1 cellular context compared by ENCODE assay signal in the genomic region with DNA sequence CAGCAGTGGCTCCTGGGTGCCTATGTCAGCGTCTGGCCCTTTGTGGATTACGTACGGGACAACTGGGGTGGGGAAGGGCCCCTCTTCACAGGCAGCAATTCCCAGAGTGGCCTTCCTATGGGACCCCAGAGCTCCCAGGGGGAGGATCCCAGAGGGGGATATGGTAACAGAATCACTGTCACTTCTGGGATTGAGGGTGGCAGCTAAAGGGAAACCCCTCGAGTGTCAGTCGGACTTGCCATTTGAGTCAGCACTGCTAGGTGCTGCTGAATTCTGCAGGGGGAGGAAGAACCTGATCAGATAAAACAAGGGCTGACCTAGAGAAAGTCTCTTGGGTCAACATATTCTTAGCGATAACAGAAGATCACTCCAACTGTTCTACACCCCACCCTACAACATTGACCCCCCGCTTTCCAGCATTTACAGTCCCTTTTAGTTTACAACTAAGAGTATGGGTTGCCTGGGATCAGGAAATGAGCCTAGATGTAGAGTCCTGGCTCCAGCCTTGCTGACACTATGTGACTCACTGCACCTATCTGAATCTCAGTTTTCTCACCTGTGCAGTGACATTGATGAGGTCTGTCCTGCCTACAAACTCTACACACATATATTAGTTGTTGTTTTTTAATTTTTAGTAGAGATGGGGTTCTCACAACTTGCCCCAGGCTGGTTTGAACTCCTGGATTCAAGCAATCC.
A peak's percentile ranks its signal among the peaks of the same experiment; 100 is the strongest.
TF ChIP-seq lines count a peak whose summit lies in the region.

No MANE protein-coding gene starts in this region.

TF ChIP-seq in GM12878, 131 proteins besides CTCF, POLR2A, EP300 and RAD21 (continued from another document):
- no peak for TF ChIP-seq ZNF622 (IDR thresholded peaks at IDR 0.05)
- TF ChIP-seq ZNF384 (IDR thresholded peaks at IDR 0.05; ENCODE audit: borderline replicate concordance, low read depth, low read length) = no peak; the same call in 1 of the 2 replicates
- no peak for TF ChIP-seq EZH2 (IDR thresholded peaks at IDR 0.05; ENCODE audit: borderline replicate concordance, control insufficient read depth, low read depth, low read length)
- no peak for TF ChIP-seq CBX5 (IDR thresholded peaks at IDR 0.05; ENCODE audit: low read depth)
- peak; percentile 92 for TF ChIP-seq CREM (IDR thresholded peaks at IDR 0.05; ENCODE audit: low read depth)
- TF ChIP-seq, protein P1, sequence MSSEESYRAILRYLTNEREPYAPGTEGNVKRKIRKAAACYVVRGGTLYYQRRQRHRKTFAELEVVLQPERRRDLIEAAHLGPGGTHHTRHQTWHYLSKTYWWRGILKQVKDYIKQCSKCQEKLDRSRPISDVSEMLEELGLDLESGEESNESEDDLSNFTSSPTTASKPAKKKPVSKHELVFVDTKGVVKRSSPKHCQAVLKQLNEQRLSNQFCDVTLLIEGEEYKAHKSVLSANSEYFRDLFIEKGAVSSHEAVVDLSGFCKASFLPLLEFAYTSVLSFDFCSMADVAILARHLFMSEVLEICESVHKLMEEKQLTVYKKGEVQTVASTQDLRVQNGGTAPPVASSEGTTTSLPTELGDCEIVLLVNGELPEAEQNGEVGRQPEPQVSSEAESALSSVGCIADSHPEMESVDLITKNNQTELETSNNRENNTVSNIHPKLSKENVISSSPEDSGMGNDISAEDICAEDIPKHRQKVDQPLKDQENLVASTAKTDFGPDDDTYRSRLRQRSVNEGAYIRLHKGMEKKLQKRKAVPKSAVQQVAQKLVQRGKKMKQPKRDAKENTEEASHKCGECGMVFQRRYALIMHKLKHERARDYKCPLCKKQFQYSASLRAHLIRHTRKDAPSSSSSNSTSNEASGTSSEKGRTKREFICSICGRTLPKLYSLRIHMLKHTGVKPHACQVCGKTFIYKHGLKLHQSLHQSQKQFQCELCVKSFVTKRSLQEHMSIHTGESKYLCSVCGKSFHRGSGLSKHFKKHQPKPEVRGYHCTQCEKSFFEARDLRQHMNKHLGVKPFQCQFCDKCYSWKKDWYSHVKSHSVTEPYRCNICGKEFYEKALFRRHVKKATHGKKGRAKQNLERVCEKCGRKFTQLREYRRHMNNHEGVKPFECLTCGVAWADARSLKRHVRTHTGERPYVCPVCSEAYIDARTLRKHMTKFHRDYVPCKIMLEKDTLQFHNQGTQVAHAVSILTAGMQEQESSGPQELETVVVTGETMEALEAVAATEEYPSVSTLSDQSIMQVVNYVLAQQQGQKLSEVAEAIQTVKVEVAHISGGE (CRISPR knock-in tag; IDR thresholded peaks at IDR 0.05) = no peak
- no peak for TF ChIP-seq SP1 (IDR thresholded peaks at IDR 0.05; ENCODE audit: low read depth, low read length)
- TF ChIP-seq, protein P2, sequence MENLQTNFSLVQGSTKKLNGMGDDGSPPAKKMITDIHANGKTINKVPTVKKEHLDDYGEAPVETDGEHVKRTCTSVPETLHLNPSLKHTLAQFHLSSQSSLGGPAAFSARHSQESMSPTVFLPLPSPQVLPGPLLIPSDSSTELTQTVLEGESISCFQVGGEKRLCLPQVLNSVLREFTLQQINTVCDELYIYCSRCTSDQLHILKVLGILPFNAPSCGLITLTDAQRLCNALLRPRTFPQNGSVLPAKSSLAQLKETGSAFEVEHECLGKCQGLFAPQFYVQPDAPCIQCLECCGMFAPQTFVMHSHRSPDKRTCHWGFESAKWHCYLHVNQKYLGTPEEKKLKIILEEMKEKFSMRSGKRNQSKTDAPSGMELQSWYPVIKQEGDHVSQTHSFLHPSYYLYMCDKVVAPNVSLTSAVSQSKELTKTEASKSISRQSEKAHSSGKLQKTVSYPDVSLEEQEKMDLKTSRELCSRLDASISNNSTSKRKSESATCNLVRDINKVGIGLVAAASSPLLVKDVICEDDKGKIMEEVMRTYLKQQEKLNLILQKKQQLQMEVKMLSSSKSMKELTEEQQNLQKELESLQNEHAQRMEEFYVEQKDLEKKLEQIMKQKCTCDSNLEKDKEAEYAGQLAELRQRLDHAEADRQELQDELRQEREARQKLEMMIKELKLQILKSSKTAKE (IDR thresholded peaks at IDR 0.05; ENCODE audit: low read depth, poor library complexity, severe bottlenecking) = peak; percentile 98
- TF ChIP-seq HDGF (IDR thresholded peaks at IDR 0.05) = no peak
- no peak for TF ChIP-seq SIX5 (IDR thresholded peaks at IDR 0.05; ENCODE audit: low read depth, low read length, severe bottlenecking)
- TF ChIP-seq, protein P3, sequence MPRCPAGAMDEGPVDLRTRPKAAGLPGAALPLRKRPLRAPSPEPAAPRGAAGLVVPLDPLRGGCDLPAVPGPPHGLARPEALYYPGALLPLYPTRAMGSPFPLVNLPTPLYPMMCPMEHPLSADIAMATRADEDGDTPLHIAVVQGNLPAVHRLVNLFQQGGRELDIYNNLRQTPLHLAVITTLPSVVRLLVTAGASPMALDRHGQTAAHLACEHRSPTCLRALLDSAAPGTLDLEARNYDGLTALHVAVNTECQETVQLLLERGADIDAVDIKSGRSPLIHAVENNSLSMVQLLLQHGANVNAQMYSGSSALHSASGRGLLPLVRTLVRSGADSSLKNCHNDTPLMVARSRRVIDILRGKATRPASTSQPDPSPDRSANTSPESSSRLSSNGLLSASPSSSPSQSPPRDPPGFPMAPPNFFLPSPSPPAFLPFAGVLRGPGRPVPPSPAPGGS (IDR thresholded peaks at IDR 0.05; ENCODE audit: borderline replicate concordance, insufficient read depth, low read depth, low read length, poor library complexity, severe bottlenecking) = peak; percentile 95
- peak; percentile 76; the same call in 1 of the 2 replicates for TF ChIP-seq ZBED1 (IDR thresholded peaks at IDR 0.05; ENCODE audit: borderline replicate concordance)
- no peak for TF ChIP-seq BRCA1 (IDR thresholded peaks at IDR 0.05; ENCODE audit: low read depth, low read length)
- TF ChIP-seq, protein P4, sequence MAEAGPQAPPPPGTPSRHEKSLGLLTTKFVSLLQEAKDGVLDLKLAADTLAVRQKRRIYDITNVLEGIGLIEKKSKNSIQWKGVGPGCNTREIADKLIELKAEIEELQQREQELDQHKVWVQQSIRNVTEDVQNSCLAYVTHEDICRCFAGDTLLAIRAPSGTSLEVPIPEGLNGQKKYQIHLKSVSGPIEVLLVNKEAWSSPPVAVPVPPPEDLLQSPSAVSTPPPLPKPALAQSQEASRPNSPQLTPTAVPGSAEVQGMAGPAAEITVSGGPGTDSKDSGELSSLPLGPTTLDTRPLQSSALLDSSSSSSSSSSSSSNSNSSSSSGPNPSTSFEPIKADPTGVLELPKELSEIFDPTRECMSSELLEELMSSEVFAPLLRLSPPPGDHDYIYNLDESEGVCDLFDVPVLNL (IDR thresholded peaks at IDR 0.05; ENCODE audit: low read depth, low read length) = no peak
- peak; percentile 81 for TF ChIP-seq YBX1 (IDR thresholded peaks at IDR 0.05)
- TF ChIP-seq PML (IDR thresholded peaks at IDR 0.05; ENCODE audit: low read length) = peak; percentile 52; the same call in 1 of the 2 replicates
- TF ChIP-seq, protein P5, sequence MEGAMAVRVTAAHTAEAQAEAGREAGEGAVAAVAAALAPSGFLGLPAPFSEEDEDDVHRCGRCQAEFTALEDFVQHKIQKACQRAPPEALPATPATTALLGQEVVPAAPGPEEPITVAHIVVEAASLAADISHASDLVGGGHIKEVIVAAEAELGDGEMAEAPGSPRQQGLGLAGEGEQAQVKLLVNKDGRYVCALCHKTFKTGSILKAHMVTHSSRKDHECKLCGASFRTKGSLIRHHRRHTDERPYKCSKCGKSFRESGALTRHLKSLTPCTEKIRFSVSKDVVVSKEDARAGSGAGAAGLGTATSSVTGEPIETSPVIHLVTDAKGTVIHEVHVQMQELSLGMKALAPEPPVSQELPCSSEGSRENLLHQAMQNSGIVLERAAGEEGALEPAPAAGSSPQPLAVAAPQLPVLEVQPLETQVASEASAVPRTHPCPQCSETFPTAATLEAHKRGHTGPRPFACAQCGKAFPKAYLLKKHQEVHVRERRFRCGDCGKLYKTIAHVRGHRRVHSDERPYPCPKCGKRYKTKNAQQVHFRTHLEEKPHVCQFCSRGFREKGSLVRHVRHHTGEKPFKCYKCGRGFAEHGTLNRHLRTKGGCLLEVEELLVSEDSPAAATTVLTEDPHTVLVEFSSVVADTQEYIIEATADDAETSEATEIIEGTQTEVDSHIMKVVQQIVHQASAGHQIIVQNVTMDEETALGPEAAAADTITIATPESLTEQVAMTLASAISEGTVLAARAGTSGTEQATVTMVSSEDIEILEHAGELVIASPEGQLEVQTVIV (IDR thresholded peaks at IDR 0.05; ENCODE audit: borderline replicate concordance, partially characterized antibody) = no peak
- TF ChIP-seq WRNIP1 (IDR thresholded peaks at IDR 0.05; ENCODE audit: borderline replicate concordance, low read depth, low read length) = no peak
- no peak for TF ChIP-seq KDM1A (IDR thresholded peaks at IDR 0.05; ENCODE audit: borderline replicate concordance)
- TF ChIP-seq ESRRA (IDR thresholded peaks at IDR 0.05; ENCODE audit: low read length) = no peak; the same call in 1 of the 2 replicates
- TF ChIP-seq, protein P6, sequence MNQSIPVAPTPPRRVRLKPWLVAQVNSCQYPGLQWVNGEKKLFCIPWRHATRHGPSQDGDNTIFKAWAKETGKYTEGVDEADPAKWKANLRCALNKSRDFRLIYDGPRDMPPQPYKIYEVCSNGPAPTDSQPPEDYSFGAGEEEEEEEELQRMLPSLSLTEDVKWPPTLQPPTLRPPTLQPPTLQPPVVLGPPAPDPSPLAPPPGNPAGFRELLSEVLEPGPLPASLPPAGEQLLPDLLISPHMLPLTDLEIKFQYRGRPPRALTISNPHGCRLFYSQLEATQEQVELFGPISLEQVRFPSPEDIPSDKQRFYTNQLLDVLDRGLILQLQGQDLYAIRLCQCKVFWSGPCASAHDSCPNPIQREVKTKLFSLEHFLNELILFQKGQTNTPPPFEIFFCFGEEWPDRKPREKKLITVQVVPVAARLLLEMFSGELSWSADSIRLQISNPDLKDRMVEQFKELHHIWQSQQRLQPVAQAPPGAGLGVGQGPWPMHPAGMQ (IDR thresholded peaks at IDR 0.05; ENCODE audit: borderline replicate concordance) = no peak
